Comparison of ENCODE assay signal across 15 cellular contexts in genomic region chr3:186152361-186152798, GRCh38. TPM values are rescaled to one million over a fixed set of nuclear protein-coding genes. Genes with fewer than 3 reads are reported as not detected.
DNase-seq lines count a peak whose midpoint lies in the region; ATAC-seq, FAIRE-seq and TF ChIP-seq lines count a peak whose summit lies in the region.
"Had no signal": no experiment of that assay in that cellular context is flagged by ENCODE, and none has a peak within 500 bp of the region (broad histone marks: within the 10 kb centered on the region; RNA-seq: fewer than 3 reads in every experiment).

No MANE protein-coding gene starts in this region.

- peak; percentile 20 for ATAC-seq in GM19035 (IDR thresholded peaks at IDR 0.05; ENCODE audit: unreplicated experiment)
- ATAC-seq in GM23338 = no peak
- ATAC-seq in HG03439 (IDR thresholded peaks at IDR 0.05; ENCODE audit: unreplicated experiment) = peak; percentile 23
- ATAC-seq in mucosa of descending colon = peak; percentile 16
- ATAC-seq: PC-3 had no signal

- FAIRE-seq in urothelium cell line (lab: Jason Lieb, UNC) = no peak

- no peaks in the 10 kb centered on the region for H3K27me3 ChIP-seq in GM23338 (ENCODE audit: insufficient read depth)
- H3K27me3 ChIP-seq: adrenal gland had no signal

- no peak overlapping the region for H3K27ac Mint-ChIP-seq in GM23338

- H3K36me3 Mint-ChIP-seq in GM23338 (ENCODE audit: low read depth) = no peaks in the 10 kb centered on the region

- no peak overlapping the region for H3K27ac ChIP-seq in GM23338 (ENCODE audit: low read depth)

- H3K4me1 ChIP-seq in GM23338 (ENCODE audit: insufficient read depth) (no peaks in the 10 kb centered on the region), mucosa of descending colon (ENCODE audit: low read depth) (no peaks in the 10 kb centered on the region)
- H3K4me1 ChIP-seq: adrenal gland had no signal

- no peaks in the 10 kb centered on the region for H4K20me1 ChIP-seq in GM23338 (replicated peaks; ENCODE audit: insufficient read depth)

- no peaks in the 10 kb centered on the region for H3F3A ChIP-seq in GM23338 (replicated peaks; ENCODE audit: low read depth)

- H3K9me2 ChIP-seq in GM23338 (ENCODE audit: insufficient read depth) = no peaks in the 10 kb centered on the region

- intact Hi-C loops in mucosa of descending colon (cut with DNase I, micrococcal nuclease) = no loop called here

- H3K4me3 Mint-ChIP-seq in GM23338 = no peak overlapping the region

- peak overlapping the region; percentile 59; the same call in 1 of the 2 replicates for H2AFZ ChIP-seq in GM23338

- DNase-seq in GM23338 (ENCODE audit: low spot score) (no peak), mucosa of descending colon (no peak), NCI-H2171 treated with DMSO at 0.1 percent for 48 hours (lab: John Stamatoyannopoulos, UW) (no peak), urothelium cell line (ENCODE audit: low spot score) (no peak), dermis blood vessel endothelial cell (no peak)
- no peak for DNase-seq in activated CD4-positive, alpha-beta T cell treated with anti-CD3 and anti-CD28 coated beads for 1 hour
- DNase-seq: adrenal gland; foreskin melanocyte; IMR-90; nucleus accumbens; PC-3; stimulated activated naive CD4-positive, alpha-beta T cell; T1000 had no signal

- no peaks in the 10 kb centered on the region for H3K9me3 ChIP-seq in mucosa of descending colon
- H3K9me3 ChIP-seq: adrenal gland had no signal

- H3K27me3 Mint-ChIP-seq in GM23338 (ENCODE audit: insufficient read depth, low read depth, poor library complexity) = peaks cover 8% of the 10 kb centered on the region

- H3K36me3 ChIP-seq in GM23338 (ENCODE audit: insufficient read depth) (no peaks in the 10 kb centered on the region), mucosa of descending colon (ENCODE audit: low read depth) (no peaks in the 10 kb centered on the region)

- H3K4me2 ChIP-seq in GM23338 = no peak overlapping the region

- no peaks in the 10 kb centered on the region for H3K9me3 Mint-ChIP-seq in GM23338

- peaks cover 10% of the 10 kb centered on the region; the same call in 2 of the 3 replicates for H3K4me1 Mint-ChIP-seq in GM23338

- H3K79me2 ChIP-seq in GM23338 (replicated peaks; ENCODE audit: insufficient read depth) = no peaks in the 10 kb centered on the region

- H3K4me3 ChIP-seq in GM23338 (no peak overlapping the region), mucosa of descending colon (no peak overlapping the region)
- H3K4me3 ChIP-seq: adrenal gland had no signal

- TF ChIP-seq CTCF in GM23338 (conservative IDR thresholded peaks at IDR 0.05; ENCODE audit: low read depth in 2 of 2) (no peak), mucosa of descending colon (IDR thresholded peaks at IDR 0.05) (no peak)

TF ChIP-seq in GM23338, 12 proteins besides CTCF, POLR2A, EP300 and RAD21 (continues in another document):
- TF ChIP-seq STAT1 (IDR thresholded peaks at IDR 0.05; ENCODE audit: unreplicated experiment) (no peak), NANOG (IDR thresholded peaks at IDR 0.05; ENCODE audit: borderline replicate concordance) (no peak), ZNF331 (CRISPR knock-in tag; IDR thresholded peaks at IDR 0.05; ENCODE audit: low read depth) (no peak), JUNB (IDR thresholded peaks at IDR 0.05; ENCODE audit: unreplicated experiment) (no peak), ZNF462 (CRISPR knock-in tag; IDR thresholded peaks at IDR 0.05) (no peak), EZH2 (IDR thresholded peaks at IDR 0.05; ENCODE audit: low read depth, unreplicated experiment) (no peak), POLR2AphosphoS5 (IDR thresholded peaks at IDR 0.05; ENCODE audit: low read depth) (no peak)
- TF ChIP-seq, protein P1, sequence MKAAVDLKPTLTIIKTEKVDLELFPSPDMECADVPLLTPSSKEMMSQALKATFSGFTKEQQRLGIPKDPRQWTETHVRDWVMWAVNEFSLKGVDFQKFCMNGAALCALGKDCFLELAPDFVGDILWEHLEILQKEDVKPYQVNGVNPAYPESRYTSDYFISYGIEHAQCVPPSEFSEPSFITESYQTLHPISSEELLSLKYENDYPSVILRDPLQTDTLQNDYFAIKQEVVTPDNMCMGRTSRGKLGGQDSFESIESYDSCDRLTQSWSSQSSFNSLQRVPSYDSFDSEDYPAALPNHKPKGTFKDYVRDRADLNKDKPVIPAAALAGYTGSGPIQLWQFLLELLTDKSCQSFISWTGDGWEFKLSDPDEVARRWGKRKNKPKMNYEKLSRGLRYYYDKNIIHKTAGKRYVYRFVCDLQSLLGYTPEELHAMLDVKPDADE (IDR thresholded peaks at IDR 0.05) = no peak

RNA-seq across cellular contexts. Expression of gene ETV5, which starts 43.5 kb away (rescaled TPM):
- total RNA-seq in GM23338 (2014; rRNA removed; shearing (Covaris generic)) = 48.4 and 57.1 TPM in 2 replicates
- polyA plus RNA-seq in GM23338 (2016; fragmentation: Nextera tagmentation; extraction: Ambion mirVana) = 32.2 and 33.5 TPM in 2 replicates
- total RNA-seq in mucosa of descending colon = 10 to 100 TPM in 1 of 3 donors, 1 to 10 TPM in 2; 3.3 to 10.2 (median 9.2) TPM
- 14.1 and 38.6 TPM in 2 replicates for total RNA-seq in dermis blood vessel endothelial cell
